1 cellular context compared by ENCODE assay signal in the genomic region with DNA sequence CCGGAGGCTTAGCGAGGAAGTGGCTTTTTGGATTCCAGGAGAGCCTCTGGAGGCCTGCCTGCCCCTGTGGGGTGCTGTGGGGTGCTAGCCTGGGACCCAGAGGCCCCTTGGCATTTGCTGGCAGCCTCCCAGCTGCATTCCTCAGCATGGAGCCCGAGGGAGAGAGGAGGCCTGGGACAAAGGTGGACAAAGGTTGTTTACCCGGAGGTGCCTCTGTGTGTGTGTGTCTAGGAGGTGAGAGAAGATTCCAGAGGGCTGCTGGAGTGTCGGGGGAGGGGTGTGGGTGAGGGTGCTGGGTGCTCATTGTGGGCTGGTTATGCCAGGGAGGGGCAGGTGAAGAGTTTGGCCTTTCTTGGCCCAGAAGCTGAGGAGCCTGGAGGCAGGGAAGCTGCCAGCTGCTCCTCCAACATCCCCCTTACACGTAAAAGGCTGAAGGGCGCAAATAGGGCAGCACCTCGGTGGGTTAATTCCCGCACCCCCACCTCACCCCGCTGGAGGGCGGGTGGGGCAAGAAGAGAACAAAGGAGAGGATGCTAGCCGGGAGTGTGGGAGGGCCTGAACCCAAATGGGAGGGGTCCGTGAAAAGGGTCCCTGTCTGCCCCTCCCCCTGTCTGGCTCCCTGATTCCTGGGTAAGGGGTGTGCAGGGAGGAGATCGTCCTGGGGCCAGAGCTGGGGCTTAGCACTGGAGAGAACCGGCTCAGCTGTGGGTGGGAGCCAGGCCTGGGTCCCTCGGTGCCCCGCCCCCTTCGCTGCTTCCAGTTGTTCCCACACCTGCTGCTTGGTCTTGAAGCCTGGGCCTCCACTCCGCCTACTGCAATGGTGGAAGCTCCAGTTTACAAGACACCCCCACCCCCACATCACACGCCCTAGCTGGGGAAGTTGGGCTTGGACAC.
TF ChIP-seq lines count a peak whose summit lies in the region.

No MANE protein-coding gene starts in this region.

TF ChIP-seq in HepG2, 621 proteins besides CTCF, POLR2A, EP300 and RAD21 (continued from another document and continues in another):
- TF ChIP-seq, protein P1, sequence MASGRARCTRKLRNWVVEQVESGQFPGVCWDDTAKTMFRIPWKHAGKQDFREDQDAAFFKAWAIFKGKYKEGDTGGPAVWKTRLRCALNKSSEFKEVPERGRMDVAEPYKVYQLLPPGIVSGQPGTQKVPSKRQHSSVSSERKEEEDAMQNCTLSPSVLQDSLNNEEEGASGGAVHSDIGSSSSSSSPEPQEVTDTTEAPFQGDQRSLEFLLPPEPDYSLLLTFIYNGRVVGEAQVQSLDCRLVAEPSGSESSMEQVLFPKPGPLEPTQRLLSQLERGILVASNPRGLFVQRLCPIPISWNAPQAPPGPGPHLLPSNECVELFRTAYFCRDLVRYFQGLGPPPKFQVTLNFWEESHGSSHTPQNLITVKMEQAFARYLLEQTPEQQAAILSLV (CRISPR knock-in tag; IDR thresholded peaks at IDR 0.05; ENCODE audit: borderline replicate concordance), result no peak
- TF ChIP-seq ZNF10 (CRISPR knock-in tag; IDR thresholded peaks at IDR 0.05; ENCODE audit: borderline replicate concordance, low read depth) (no peak), YEATS2 (CRISPR knock-in tag; IDR thresholded peaks at IDR 0.05; ENCODE audit: borderline replicate concordance) (no peak), SALL2 (CRISPR knock-in tag; IDR thresholded peaks at IDR 0.05) (no peak; the same call in 1 of the 2 replicates), ZNF644 (CRISPR knock-in tag; IDR thresholded peaks at IDR 0.05; ENCODE audit: low read depth) (peak; percentile 52; the same call in 1 of the 2 replicates), MTA3 (CRISPR knock-in tag; IDR thresholded peaks at IDR 0.05) (no peak), IKZF1 (IDR thresholded peaks at IDR 0.05) (no peak), HOXA9 (CRISPR knock-in tag; IDR thresholded peaks at IDR 0.05; ENCODE audit: borderline replicate concordance) (no peak), ADNP (CRISPR knock-in tag; IDR thresholded peaks at IDR 0.05) (no peak), DNMT3B (CRISPR knock-in tag; conservative IDR thresholded peaks at IDR 0.05) (peak; percentile 82; the same call in 1 of the 2 replicates), NFE2L1 (CRISPR knock-in tag; IDR thresholded peaks at IDR 0.05; ENCODE audit: borderline replicate concordance) (no peak), GPN1 (CRISPR knock-in tag; IDR thresholded peaks at IDR 0.05; ENCODE audit: borderline replicate concordance) (no peak), NCOA1 (CRISPR knock-in tag; IDR thresholded peaks at IDR 0.05) (peak; percentile 85), ZNF44 (CRISPR knock-in tag; IDR thresholded peaks at IDR 0.05) (no peak), SP140L (CRISPR knock-in tag; IDR thresholded peaks at IDR 0.05; ENCODE audit: borderline replicate concordance) (no peak), STAT5B (CRISPR knock-in tag; IDR thresholded peaks at IDR 0.05) (no peak), ZNF121 (CRISPR knock-in tag; IDR thresholded peaks at IDR 0.05) (peak; percentile 36; the same call in 1 of the 2 replicates), ZNF761 (CRISPR knock-in tag; conservative IDR thresholded peaks at IDR 0.05) (peak; percentile 76; the same call in 1 of the 2 replicates), POLR2G (IDR thresholded peaks at IDR 0.05; ENCODE audit: low read depth, low read length) (peak; percentile 68), ZNF746 (CRISPR knock-in tag; IDR thresholded peaks at IDR 0.05) (peak; percentile 93), ZNF382 (CRISPR knock-in tag; IDR thresholded peaks at IDR 0.05; ENCODE audit: borderline replicate concordance) (no peak), ZNF317 (CRISPR knock-in tag; IDR thresholded peaks at IDR 0.05) (no peak; the same call in 1 of the 2 replicates), ZNF546 (CRISPR knock-in tag; conservative IDR thresholded peaks at IDR 0.05) (no peak), ZNF83 (CRISPR knock-in tag; IDR thresholded peaks at IDR 0.05; ENCODE audit: borderline replicate concordance) (peak; percentile 50; the same call in 1 of the 2 replicates), ZNF430 (CRISPR knock-in tag; IDR thresholded peaks at IDR 0.05) (peak; percentile 87), ZNF7 (CRISPR knock-in tag; IDR thresholded peaks at IDR 0.05) (no peak), RFXAP (CRISPR knock-in tag; IDR thresholded peaks at IDR 0.05; ENCODE audit: borderline replicate concordance) (peak; percentile 59), ZNF12 (CRISPR knock-in tag; IDR thresholded peaks at IDR 0.05) (no peak), SIN3B (IDR thresholded peaks at IDR 0.05; ENCODE audit: low read length) (no peak), HDAC2 (CRISPR knock-in tag; IDR thresholded peaks at IDR 0.05) (peak; percentile 83), FIP1L1 (IDR thresholded peaks at IDR 0.05; ENCODE audit: borderline replicate concordance, insufficient read depth, low read depth, low read length) (no peak), NBN (conservative IDR thresholded peaks at IDR 0.05) (no peak), ZNF383 (CRISPR knock-in tag; IDR thresholded peaks at IDR 0.05; ENCODE audit: borderline replicate concordance) (no peak)
- TF ChIP-seq, protein P2, sequence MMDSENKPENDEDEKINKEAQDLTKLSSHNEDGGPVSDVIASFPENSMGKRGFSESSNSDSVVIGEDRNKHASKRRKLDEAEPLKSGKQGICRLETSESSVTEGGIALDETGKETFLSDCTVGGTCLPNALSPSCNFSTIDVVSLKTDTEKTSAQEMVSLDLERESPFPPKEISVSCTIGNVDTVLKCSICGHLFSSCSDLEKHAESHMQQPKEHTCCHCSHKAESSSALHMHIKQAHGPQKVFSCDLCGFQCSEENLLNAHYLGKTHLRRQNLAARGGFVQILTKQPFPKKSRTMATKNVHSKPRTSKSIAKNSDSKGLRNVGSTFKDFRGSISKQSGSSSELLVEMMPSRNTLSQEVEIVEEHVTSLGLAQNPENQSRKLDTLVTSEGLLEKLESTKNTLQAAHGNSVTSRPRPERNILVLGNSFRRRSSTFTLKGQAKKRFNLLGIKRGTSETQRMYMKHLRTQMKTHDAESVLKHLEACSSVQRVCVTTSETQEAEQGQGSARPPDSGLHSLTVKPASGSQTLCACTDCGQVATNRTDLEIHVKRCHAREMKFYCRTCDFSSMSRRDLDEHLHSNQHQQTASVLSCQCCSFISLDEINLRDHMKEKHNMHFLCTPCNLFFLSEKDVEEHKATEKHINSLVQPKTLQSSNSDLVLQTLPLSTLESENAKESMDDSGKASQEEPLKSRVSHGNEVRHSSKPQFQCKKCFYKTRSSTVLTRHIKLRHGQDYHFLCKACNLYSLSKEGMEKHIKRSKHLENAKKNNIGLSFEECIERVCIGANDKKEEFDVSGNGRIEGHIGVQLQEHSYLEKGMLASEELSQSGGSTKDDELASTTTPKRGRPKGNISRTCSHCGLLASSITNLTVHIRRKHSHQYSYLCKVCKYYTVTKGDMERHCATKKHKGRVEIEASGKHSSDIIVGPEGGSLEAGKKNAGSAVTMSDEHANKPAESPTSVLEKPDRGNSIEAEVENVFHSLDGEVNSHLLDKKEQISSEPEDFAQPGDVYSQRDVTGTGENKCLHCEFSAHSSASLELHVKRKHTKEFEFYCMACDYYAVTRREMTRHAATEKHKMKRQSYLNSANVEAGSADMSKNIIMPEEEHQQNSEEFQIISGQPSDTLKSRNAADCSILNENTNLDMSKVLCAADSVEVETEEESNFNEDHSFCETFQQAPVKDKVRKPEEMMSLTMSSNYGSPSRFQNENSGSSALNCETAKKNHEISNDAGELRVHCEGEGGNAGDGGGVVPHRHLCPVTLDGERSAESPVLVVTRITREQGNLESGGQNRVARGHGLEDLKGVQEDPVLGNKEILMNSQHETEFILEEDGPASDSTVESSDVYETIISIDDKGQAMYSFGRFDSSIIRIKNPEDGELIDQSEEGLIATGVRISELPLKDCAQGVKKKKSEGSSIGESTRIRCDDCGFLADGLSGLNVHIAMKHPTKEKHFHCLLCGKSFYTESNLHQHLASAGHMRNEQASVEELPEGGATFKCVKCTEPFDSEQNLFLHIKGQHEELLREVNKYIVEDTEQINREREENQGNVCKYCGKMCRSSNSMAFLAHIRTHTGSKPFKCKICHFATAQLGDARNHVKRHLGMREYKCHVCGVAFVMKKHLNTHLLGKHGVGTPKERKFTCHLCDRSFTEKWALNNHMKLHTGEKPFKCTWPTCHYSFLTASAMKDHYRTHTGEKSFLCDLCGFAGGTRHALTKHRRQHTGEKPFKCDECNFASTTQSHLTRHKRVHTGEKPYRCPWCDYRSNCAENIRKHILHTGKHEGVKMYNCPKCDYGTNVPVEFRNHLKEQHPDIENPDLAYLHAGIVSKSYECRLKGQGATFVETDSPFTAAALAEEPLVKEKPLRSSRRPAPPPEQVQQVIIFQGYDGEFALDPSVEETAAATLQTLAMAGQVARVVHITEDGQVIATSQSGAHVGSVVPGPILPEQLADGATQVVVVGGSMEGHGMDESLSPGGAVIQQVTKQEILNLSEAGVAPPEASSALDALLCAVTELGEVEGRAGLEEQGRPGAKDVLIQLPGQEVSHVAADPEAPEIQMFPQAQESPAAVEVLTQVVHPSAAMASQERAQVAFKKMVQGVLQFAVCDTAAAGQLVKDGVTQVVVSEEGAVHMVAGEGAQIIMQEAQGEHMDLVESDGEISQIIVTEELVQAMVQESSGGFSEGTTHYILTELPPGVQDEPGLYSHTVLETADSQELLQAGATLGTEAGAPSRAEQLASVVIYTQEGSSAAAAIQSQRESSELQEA (CRISPR knock-in tag; IDR thresholded peaks at IDR 0.05; ENCODE audit: not compliant biosample characterization), result no peak
- TF ChIP-seq, protein P3, sequence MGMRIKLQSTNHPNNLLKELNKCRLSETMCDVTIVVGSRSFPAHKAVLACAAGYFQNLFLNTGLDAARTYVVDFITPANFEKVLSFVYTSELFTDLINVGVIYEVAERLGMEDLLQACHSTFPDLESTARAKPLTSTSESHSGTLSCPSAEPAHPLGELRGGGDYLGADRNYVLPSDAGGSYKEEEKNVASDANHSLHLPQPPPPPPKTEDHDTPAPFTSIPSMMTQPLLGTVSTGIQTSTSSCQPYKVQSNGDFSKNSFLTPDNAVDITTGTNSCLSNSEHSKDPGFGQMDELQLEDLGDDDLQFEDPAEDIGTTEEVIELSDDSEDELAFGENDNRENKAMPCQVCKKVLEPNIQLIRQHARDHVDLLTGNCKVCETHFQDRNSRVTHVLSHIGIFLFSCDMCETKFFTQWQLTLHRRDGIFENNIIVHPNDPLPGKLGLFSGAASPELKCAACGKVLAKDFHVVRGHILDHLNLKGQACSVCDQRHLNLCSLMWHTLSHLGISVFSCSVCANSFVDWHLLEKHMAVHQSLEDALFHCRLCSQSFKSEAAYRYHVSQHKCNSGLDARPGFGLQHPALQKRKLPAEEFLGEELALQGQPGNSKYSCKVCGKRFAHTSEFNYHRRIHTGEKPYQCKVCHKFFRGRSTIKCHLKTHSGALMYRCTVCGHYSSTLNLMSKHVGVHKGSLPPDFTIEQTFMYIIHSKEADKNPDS (CRISPR knock-in tag; IDR thresholded peaks at IDR 0.05), result no peak
- TF ChIP-seq, protein P4, sequence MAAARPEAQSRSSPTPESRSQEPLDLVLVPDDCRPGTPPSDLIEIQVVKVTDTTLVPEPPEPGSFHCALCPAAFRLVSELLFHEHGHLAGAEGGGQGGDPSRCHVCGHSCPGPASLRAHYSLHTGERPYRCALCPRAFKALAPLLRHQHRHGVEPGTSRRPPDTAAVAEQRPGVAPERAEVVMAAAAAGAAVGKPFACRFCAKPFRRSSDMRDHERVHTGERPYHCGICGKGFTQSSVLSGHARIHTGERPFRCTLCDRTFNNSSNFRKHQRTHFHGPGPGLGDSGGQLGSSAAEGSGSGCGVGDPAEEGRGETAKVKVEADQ (CRISPR knock-in tag; IDR thresholded peaks at IDR 0.05; ENCODE audit: borderline replicate concordance), result no peak; the same call in 1 of the 2 replicates
- TF ChIP-seq, protein P5, sequence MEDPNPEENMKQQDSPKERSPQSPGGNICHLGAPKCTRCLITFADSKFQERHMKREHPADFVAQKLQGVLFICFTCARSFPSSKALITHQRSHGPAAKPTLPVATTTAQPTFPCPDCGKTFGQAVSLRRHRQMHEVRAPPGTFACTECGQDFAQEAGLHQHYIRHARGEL (CRISPR knock-in tag; IDR thresholded peaks at IDR 0.05), result no peak
- TF ChIP-seq, protein P6, sequence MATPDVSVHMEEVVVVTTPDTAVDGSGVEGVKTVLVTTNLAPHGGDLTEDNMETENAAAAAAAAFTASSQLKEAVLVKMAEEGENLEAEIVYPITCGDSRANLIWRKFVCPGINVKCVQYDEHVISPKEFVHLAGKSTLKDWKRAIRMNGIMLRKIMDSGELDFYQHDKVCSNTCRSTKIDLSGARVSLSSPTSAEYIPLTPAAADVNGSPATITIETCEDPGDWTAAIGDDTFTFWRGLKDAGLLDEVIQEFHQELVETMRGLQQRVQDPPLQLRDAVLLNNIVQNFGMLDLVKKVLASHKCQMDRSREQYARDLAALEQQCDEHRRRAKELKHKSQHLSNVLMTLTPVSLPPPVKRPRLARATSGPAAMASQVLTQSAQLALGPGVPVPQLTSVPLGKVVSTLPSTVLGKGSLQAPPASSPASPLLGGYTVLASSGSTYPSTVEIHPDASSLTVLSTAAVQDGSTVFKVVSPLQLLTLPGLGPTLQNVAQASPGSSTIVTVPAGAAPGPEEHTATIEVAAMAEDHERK (CRISPR knock-in tag; IDR thresholded peaks at IDR 0.05; ENCODE audit: low read depth), result 0 out of 2 replicates have a peak, but pooled peaks have one; percentile 42
- TF ChIP-seq, protein P7, sequence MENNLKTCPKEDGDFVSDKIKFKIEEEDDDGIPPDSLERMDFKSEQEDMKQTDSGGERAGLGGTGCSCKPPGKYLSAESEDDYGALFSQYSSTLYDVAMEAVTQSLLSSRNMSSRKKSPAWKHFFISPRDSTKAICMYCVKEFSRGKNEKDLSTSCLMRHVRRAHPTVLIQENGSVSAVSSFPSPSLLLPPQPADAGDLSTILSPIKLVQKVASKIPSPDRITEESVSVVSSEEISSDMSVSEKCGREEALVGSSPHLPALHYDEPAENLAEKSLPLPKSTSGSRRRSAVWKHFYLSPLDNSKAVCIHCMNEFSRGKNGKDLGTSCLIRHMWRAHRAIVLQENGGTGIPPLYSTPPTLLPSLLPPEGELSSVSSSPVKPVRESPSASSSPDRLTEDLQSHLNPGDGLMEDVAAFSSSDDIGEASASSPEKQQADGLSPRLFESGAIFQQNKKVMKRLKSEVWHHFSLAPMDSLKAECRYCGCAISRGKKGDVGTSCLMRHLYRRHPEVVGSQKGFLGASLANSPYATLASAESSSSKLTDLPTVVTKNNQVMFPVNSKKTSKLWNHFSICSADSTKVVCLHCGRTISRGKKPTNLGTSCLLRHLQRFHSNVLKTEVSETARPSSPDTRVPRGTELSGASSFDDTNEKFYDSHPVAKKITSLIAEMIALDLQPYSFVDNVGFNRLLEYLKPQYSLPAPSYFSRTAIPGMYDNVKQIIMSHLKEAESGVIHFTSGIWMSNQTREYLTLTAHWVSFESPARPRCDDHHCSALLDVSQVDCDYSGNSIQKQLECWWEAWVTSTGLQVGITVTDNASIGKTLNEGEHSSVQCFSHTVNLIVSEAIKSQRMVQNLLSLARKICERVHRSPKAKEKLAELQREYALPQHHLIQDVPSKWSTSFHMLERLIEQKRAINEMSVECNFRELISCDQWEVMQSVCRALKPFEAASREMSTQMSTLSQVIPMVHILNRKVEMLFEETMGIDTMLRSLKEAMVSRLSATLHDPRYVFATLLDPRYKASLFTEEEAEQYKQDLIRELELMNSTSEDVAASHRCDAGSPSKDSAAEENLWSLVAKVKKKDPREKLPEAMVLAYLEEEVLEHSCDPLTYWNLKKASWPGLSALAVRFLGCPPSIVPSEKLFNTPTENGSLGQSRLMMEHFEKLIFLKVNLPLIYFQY (CRISPR knock-in tag; IDR thresholded peaks at IDR 0.05; ENCODE audit: borderline replicate concordance), result 0 out of 2 replicates have a peak, but pooled peaks have one; percentile 54
- TF ChIP-seq, protein P8, sequence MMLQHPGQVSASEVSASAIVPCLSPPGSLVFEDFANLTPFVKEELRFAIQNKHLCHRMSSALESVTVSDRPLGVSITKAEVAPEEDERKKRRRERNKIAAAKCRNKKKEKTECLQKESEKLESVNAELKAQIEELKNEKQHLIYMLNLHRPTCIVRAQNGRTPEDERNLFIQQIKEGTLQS (CRISPR knock-in tag; IDR thresholded peaks at IDR 0.05), result no peak
